Comparison of ENCODE assay signal across 17 cellular contexts in genomic region chr3:195011231-195011834, GRCh38.
DNase-seq lines count a peak whose midpoint lies in the region; ATAC-seq and TF ChIP-seq lines count a peak whose summit lies in the region.
"Had no signal": no experiment of that assay in that cellular context is flagged by ENCODE, and none has a peak within 500 bp of the region (broad histone marks: within the 10 kb centered on the region; RNA-seq: fewer than 3 reads in every experiment).

No MANE protein-coding gene starts in this region.

- peaks cover 17% of the 10 kb centered on the region for H3K27me3 Mint-ChIP-seq in dendritic cell treated with granulocyte-macrophage colony-stimulating factor and Interleukin-4, amounts not matched to agents 40 ng/mL and 50 ng/mL, for 4 days
- H3K27me3 Mint-ChIP-seq in memory B cell (no peaks in the 10 kb centered on the region), nephron progenitor cell (ENCODE audit: low read depth, poor library complexity) (peaks cover 25% of the 10 kb centered on the region)
- H3K27me3 Mint-ChIP-seq in natural killer cell treated with Interleukin-12 subunit alpha and Interleukin-12 subunit beta and Interleukin-15 and Interleukin-18, amount 100 ng/mL, for 72 hours = peaks cover 4 to 7% of the 10 kb centered on the region in 2 donors

- H3K4me1 Mint-ChIP-seq in dendritic cell treated with granulocyte-macrophage colony-stimulating factor and Interleukin-4, amounts not matched to agents 40 ng/mL and 50 ng/mL, for 4 days (ENCODE audit: low read depth) = peaks cover 75% of the 10 kb centered on the region
- peaks cover 14% of the 10 kb centered on the region for H3K4me1 Mint-ChIP-seq in memory B cell
- peaks cover 19% of the 10 kb centered on the region for H3K4me1 Mint-ChIP-seq in nephron progenitor cell
- peaks cover 4 to 6% of the 10 kb centered on the region in 2 donors for H3K4me1 Mint-ChIP-seq in natural killer cell treated with Interleukin-12 subunit alpha and Interleukin-12 subunit beta and Interleukin-15 and Interleukin-18, amount 100 ng/mL, for 72 hours (ENCODE audit: low read depth in 2 of 2)

- H3K9ac ChIP-seq in BLaER1 = no peak overlapping the region
- H3K9ac ChIP-seq: SK-N-SH had no signal

- H4K20me1 ChIP-seq in BLaER1 = no peaks in the 10 kb centered on the region

- H3K9me3 ChIP-seq in BLaER1 = 0 out of 2 replicates have a peak, but pooled peaks cover 8% of the 10 kb centered on the region
- H3K9me3 ChIP-seq: MG63, SK-N-SH had no signal

- peak overlapping the region; percentile 30 for H3K4me2 ChIP-seq in BLaER1
- H3K4me2 ChIP-seq: SK-N-SH had no signal

- H3K9me3 Mint-ChIP-seq in dendritic cell treated with granulocyte-macrophage colony-stimulating factor and Interleukin-4, amounts not matched to agents 40 ng/mL and 50 ng/mL, for 4 days = no peaks in the 10 kb centered on the region
- no peaks in the 10 kb centered on the region for H3K9me3 Mint-ChIP-seq in memory B cell
- H3K9me3 Mint-ChIP-seq in nephron progenitor cell = peaks cover 34% of the 10 kb centered on the region
- H3K9me3 Mint-ChIP-seq in natural killer cell treated with Interleukin-12 subunit alpha and Interleukin-12 subunit beta and Interleukin-15 and Interleukin-18, amount 100 ng/mL, for 72 hours = no peaks in the 10 kb centered on the region

- H3K4me3 ChIP-seq in BLaER1 = no peak overlapping the region
- H3K4me3 ChIP-seq: MG63 had no signal

- H3K27me3 ChIP-seq in BLaER1 = no peaks in the 10 kb centered on the region
- H3K27me3 ChIP-seq: MG63 had no signal

- peak overlapping the region; percentile 43 for H3K27ac Mint-ChIP-seq in dendritic cell treated with granulocyte-macrophage colony-stimulating factor and Interleukin-4, amounts not matched to agents 40 ng/mL and 50 ng/mL, for 4 days
- H3K27ac Mint-ChIP-seq in memory B cell (peak overlapping the region; percentile 25), nephron progenitor cell (no peak overlapping the region)
- no peak overlapping the region for H3K27ac Mint-ChIP-seq in natural killer cell treated with Interleukin-12 subunit alpha and Interleukin-12 subunit beta and Interleukin-15 and Interleukin-18, amount 100 ng/mL, for 72 hours

- intact Hi-C loops in dendritic cell treated with granulocyte-macrophage colony-stimulating factor and Interleukin-4, amounts not matched to agents 40 ng/mL and 50 ng/mL, for 4 days (cut with micrococcal nuclease) = no loop called here

- no peak for DNase-seq in memory B cell (ENCODE audit: low spot score in 2 of 2)
- DNase-seq in nephron progenitor cell = no peak
- no peak for DNase-seq in UCSD-AML1 (lab: John Stamatoyannopoulos, UW; ENCODE audit: unreplicated experiment)
- no peak for DNase-seq in natural killer cell treated with Interleukin-12 subunit alpha and Interleukin-12 subunit beta and Interleukin-15 and Interleukin-18, amount 100 ng/mL, for 72 hours (ENCODE audit: low spot score)
- DNase-seq: C1 segment of cervical spinal cord, DMS 273 treated with DMSO at 0.1 percent for 48 hours, H7, MG63, NCI-H1092 treated with DMSO at 0.1 percent for 48 hours, NCI-H2081 treated with DMSO at 0.1 percent for 48 hours, NCI-H524, SHP77, SK-N-SH had no signal

- no peaks in the 10 kb centered on the region for H3K36me3 Mint-ChIP-seq in dendritic cell treated with granulocyte-macrophage colony-stimulating factor and Interleukin-4, amounts not matched to agents 40 ng/mL and 50 ng/mL, for 4 days (ENCODE audit: low read depth)
- H3K36me3 Mint-ChIP-seq in memory B cell = no peaks in the 10 kb centered on the region
- no peaks in the 10 kb centered on the region for H3K36me3 Mint-ChIP-seq in nephron progenitor cell (ENCODE audit: low read depth)
- H3K36me3 Mint-ChIP-seq in natural killer cell treated with Interleukin-12 subunit alpha and Interleukin-12 subunit beta and Interleukin-15 and Interleukin-18, amount 100 ng/mL, for 72 hours = no peaks in the 10 kb centered on the region

- peak; percentile 31; the same call in 1 of the 2 replicates for TF ChIP-seq RAD21 in Ishikawa (IDR thresholded peaks at IDR 0.05; ENCODE audit: low read depth)

- no peak for ATAC-seq in memory B cell (ENCODE audit: low read depth)
- no peak for ATAC-seq in natural killer cell treated with Interleukin-12 subunit alpha and Interleukin-12 subunit beta and Interleukin-15 and Interleukin-18, amount 100 ng/mL, for 72 hours
- ATAC-seq in GM18867 (IDR thresholded peaks at IDR 0.05; ENCODE audit: unreplicated experiment) = no peak

- 0 out of 2 replicates have a peak overlapping the region, but pooled peaks have one; percentile 27 for H3K27ac ChIP-seq in BLaER1

- peaks cover 66% of the 10 kb centered on the region for H3K4me1 ChIP-seq in BLaER1

- no peak for TF ChIP-seq CTCF in nephron progenitor cell (IDR thresholded peaks at IDR 0.05)

- no peak overlapping the region for H3K4me3 Mint-ChIP-seq in dendritic cell treated with granulocyte-macrophage colony-stimulating factor and Interleukin-4, amounts not matched to agents 40 ng/mL and 50 ng/mL, for 4 days
- no peak overlapping the region for H3K4me3 Mint-ChIP-seq in memory B cell
- H3K4me3 Mint-ChIP-seq in nephron progenitor cell = no peak overlapping the region
- no peak overlapping the region for H3K4me3 Mint-ChIP-seq in natural killer cell treated with Interleukin-12 subunit alpha and Interleukin-12 subunit beta and Interleukin-15 and Interleukin-18, amount 100 ng/mL, for 72 hours

- no peaks in the 10 kb centered on the region for H3K36me3 ChIP-seq in BLaER1
- H3K36me3 ChIP-seq: MG63 had no signal

- no peak for TF ChIP-seq EP300 in Ishikawa (IDR thresholded peaks at IDR 0.05; ENCODE audit: borderline replicate concordance)

TF ChIP-seq in Ishikawa, 13 proteins besides CTCF, POLR2A, EP300 and RAD21:
- TF ChIP-seq MAX (IDR thresholded peaks at IDR 0.05) (no peak), TAF1 (IDR thresholded peaks at IDR 0.05; ENCODE audit: low read depth) (no peak), REST (IDR thresholded peaks at IDR 0.05; ENCODE audit: low read depth) (no peak), TCF12 (IDR thresholded peaks at IDR 0.05; ENCODE audit: low read depth) (no peak), YY1 (IDR thresholded peaks at IDR 0.05; ENCODE audit: low read depth) (no peak), CREB1 (IDR thresholded peaks at IDR 0.05; ENCODE audit: low read depth) (no peak), TEAD4 (IDR thresholded peaks at IDR 0.05) (no peak), USF1 (IDR thresholded peaks at IDR 0.05) (no peak), ZBTB7A (IDR thresholded peaks at IDR 0.05; ENCODE audit: low read depth) (no peak), FOXM1 (IDR thresholded peaks at IDR 0.05; ENCODE audit: borderline replicate concordance, low read depth) (no peak), NFIC (IDR thresholded peaks at IDR 0.05) (no peak)

Comparison
In these comparisons a context has a peak if more than half of its experiments do, and no peak if none do; other contexts are left out.
1. H3K27ac Mint-ChIP-seq: peak in dendritic cell treated with granulocyte-macrophage colony-stimulating factor and Interleukin-4, amounts not matched to agents 40 ng/mL and 50 ng/mL, for 4 days (single experiment) and memory B cell (single experiment); none in nephron progenitor cell (single experiment) and natural killer cell treated with Interleukin-12 subunit alpha and Interleukin-12 subunit beta and Interleukin-15 and Interleukin-18, amount 100 ng/mL, for 72 hours (0 of 2).